ENCODE assay signal across 6 cellular contexts in genomic region chr6:30687659-30688431, GRCh38. TPM values are rescaled to one million over a fixed set of nuclear protein-coding genes. Genes with fewer than 3 reads are reported as not detected.
A peak's percentile ranks its signal among the peaks of the same experiment; 100 is the strongest.
DNase-seq lines count a peak whose midpoint lies in the region; ATAC-seq and TF ChIP-seq lines count a peak whose summit lies in the region.

No MANE protein-coding gene starts in this region.

- in situ Hi-C loops in GM13977 (cut with MboI; ENCODE audit: low pct_unique_long_range_greater_than_20kb, low sequenced_read_pairs, unreplicated experiment), result no loop called here

- H3K36me3 ChIP-seq in adrenal gland (replicated peaks in 1 of 2) (no peaks in the 10 kb centered on the region), muscle layer of colon (ENCODE audit: insufficient read depth, low read length) (peaks cover 3% of the 10 kb centered on the region)

- H3K9me3 ChIP-seq in adrenal gland (replicated peaks in 1 of 3) (no peaks in the 10 kb centered on the region), muscle layer of colon (ENCODE audit: low read length) (no peaks in the 10 kb centered on the region)

- DNase-seq in HCEC 1CT, result peak; percentile 61
- DNase-seq in adrenal gland, result peak in 3 of 7 donors; percentile 21 to 47 (median 32)
- DNase-seq in GM13977 (ENCODE audit: low spot score), result no peak

- H3K27ac ChIP-seq in adrenal gland (peak overlapping the region; percentile 94 to 98 (median 95)), muscle layer of colon (ENCODE audit: low read depth, low read length) (peak overlapping the region; percentile 100)

- H3K9ac ChIP-seq in muscle layer of colon (ENCODE audit: low read length), result peak overlapping the region; percentile 86

- ATAC-seq in HG03469 (IDR thresholded peaks at IDR 0.05; ENCODE audit: unreplicated experiment) (no peak), HG02870 (IDR thresholded peaks at IDR 0.05; ENCODE audit: unreplicated experiment) (no peak)

- peak in 1 of 6 experiments; percentile 8 for TF ChIP-seq CTCF in adrenal gland (IDR thresholded peaks at IDR 0.05)
- TF ChIP-seq CTCF in GM13977 (IDR thresholded peaks at IDR 0.05; ENCODE audit: extremely low read depth, insufficient read depth, missing control alignments), result no peak

- H3K27me3 ChIP-seq in adrenal gland (no peaks in the 10 kb centered on the region), muscle layer of colon (ENCODE audit: control insufficient read depth in 1 of 2, insufficient read depth in 2 of 2, low read length in 2 of 2) (no peaks in the 10 kb centered on the region)

- H3K4me3 ChIP-seq in adrenal gland (peak overlapping the region in 3 of 4 donors; percentile 51 to 87 (median 72)), muscle layer of colon (ENCODE audit: low read depth in 1 of 2, low read length in 2 of 2) (peak overlapping the region; percentile 94 to 99)

- 17 to 58% (median 23%) methylated on average over 7 to 22 of the region's 22 CpGs for WGBS in adrenal gland, 4 donors

- peaks cover 43 to 61% of the 10 kb centered on the region in 2 donors for H3K4me1 ChIP-seq in adrenal gland (replicated peaks in 1 of 2)
- H3K4me1 ChIP-seq in muscle layer of colon (ENCODE audit: insufficient read depth, low read length), result peaks cover 42% of the 10 kb centered on the region

- intact Hi-C loops in adrenal gland (cut with DNase I), result loop anchor here (2.0 kb wide), 1 partner anchor 33 kb away; the partner anchor contains the start of gene TUBB (in 2 of the 2)

- no peak for TF ChIP-seq POLR2A in adrenal gland (IDR thresholded peaks at IDR 0.05)

RNA-seq across cellular contexts. Expression of gene PPP1R18, which starts 1.4 kb away (rescaled TPM):
- 10 to 100 TPM; 19.8 to 58.9 (median 41.2) TPM for total RNA-seq in adrenal gland
- 100 to 1,000 TPM in 2 of 3 donors, 10 to 100 TPM in 1; 33.1 to 120 (median 115) TPM for polyA plus RNA-seq in adrenal gland

RNA-seq across cellular contexts. Expression of gene NRM, which starts 2.9 kb away (rescaled TPM):
- 10 to 100 TPM in 4 of 8 donors, 1 to 10 TPM in 4; 1.8 to 22.6 (median 10.0) TPM for total RNA-seq in adrenal gland
- polyA plus RNA-seq in adrenal gland, result 10 to 100 TPM; 11.4 to 39.3 (median 24.9) TPM

RNA-seq across cellular contexts. Expression of gene DHX16, which starts 15.0 kb away (rescaled TPM):
- 10 to 100 TPM; 16.4 to 32.1 (median 27.3) TPM for total RNA-seq in adrenal gland
- 10 to 100 TPM; 37.7 to 75.9 (median 39.0) TPM for polyA plus RNA-seq in adrenal gland

RNA-seq across cellular contexts. Expression of gene MDC1, which starts 29.2 kb away (rescaled TPM):
- total RNA-seq in adrenal gland, result 10 to 100 TPM in 5 of 8 donors, 1 to 10 TPM in 3; 2.8 to 27.6 (median 18.4) TPM
- polyA plus RNA-seq in adrenal gland, result 10 to 100 TPM; 16.8 to 26.9 (median 21.0) TPM

RNA-seq across cellular contexts. Expression of gene TUBB, which starts 32.3 kb away (rescaled TPM):
- 100 to 1,000 TPM in 7 of 8 donors, 10 to 100 TPM in 1; 90.3 to 439 (median 214) TPM for total RNA-seq in adrenal gland
- 100 to 1,000 TPM; 107 to 473 (median 177) TPM for polyA plus RNA-seq in adrenal gland
